Comparison of ENCODE assay signal across 8 cellular contexts in the genomic region with DNA sequence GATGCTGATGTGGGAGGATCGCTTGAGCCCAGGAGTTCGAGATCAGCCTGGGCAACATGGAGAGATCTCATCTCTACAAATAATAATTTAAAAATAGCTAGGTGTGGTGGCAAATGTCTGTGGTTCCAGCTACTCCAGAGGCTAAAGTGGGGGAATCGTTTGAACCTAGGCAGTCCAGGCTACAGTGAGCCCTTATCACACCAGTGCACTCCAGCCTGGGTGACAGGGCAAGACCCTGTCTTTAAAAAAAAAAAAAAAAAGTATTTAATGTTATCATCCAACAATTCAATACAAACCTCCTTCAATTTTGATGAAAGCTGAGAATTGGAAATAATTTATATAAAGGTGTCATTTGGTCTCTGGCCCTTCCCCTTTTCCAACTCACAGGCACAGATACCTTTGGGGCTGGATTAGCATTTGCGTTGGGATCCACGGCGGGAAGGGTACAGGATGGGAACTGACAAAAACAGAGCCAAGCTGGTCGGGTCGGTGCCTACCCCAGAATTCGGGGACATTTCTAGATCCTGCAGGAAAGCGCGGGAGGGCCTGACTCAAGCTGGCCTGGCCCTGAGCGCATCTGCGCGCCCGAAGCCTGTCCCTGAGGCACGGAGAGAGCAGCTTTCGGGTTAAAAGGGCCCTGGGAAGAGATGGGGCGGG. TPM values are rescaled to one million over a fixed set of nuclear protein-coding genes. Genes with fewer than 3 reads are reported as not detected.
DNase-seq lines count a peak whose midpoint lies in the region; ATAC-seq, FAIRE-seq and TF ChIP-seq lines count a peak whose summit lies in the region.

No MANE protein-coding gene starts in this region.

- H3K9ac ChIP-seq in HUES48 (ENCODE audit: low read depth, low read length) = peak overlapping the region; percentile 55
- H3K9ac ChIP-seq in K562 (ENCODE audit: insufficient read depth in 1 of 2, low read depth in 2 of 2, low read length in 2 of 2) = peak overlapping the region; percentile 93 to 96

- H3K27me3 ChIP-seq in ACC112 (ENCODE audit: insufficient read depth, low read length) (no peaks in the 10 kb centered on the region), HUES48 (ENCODE audit: control insufficient read depth, insufficient read depth, low read length) (no peaks in the 10 kb centered on the region), K562 (ENCODE audit: control insufficient read depth in 2 of 2, insufficient read depth in 2 of 2, low read length in 2 of 2) (no peaks in the 10 kb centered on the region), lower lobe of right lung (ENCODE audit: low read depth) (no peaks in the 10 kb centered on the region), upper lobe of left lung (no peaks in the 10 kb centered on the region)

- POLR2A ChIA-PET in K562 (lab: Yijun Ruan, JAX) = interaction anchor here (0.5 to 2.5 kb wide), 10 partner anchors 9 to 315 kb away, joined by 3 to 10 read pairs (median 3); no protein-coding TSS in a partner anchor

- TSS peak; percentile 91 for BruUV-seq in K562 (replicated peaks; lab: Mats Ljungman, UMichigan)

- peak; percentile 26 for ATAC-seq in GM19455 (IDR thresholded peaks at IDR 0.05; ENCODE audit: unreplicated experiment)
- ATAC-seq in K562 = peak; percentile 24
- no peak for ATAC-seq in lower lobe of right lung
- peak in 1 of 2 donors; percentile 48 for ATAC-seq in upper lobe of left lung (ENCODE audit: low FRiP score in 2 of 2)

- FAIRE-seq in K562 (lab: Jason Lieb, UNC) = peak; percentile 65

- H3K4me1 ChIP-seq in ACC112 (ENCODE audit: control insufficient read depth, insufficient read depth, low read length, unreplicated experiment) = peaks cover 11% of the 10 kb centered on the region
- peaks cover 14% of the 10 kb centered on the region for H3K4me1 ChIP-seq in HUES48 (ENCODE audit: control insufficient read depth, insufficient read depth, low read length)
- H3K4me1 ChIP-seq in K562 (replicated peaks in 1 of 2; ENCODE audit: control insufficient read depth in 2 of 2, insufficient read depth in 2 of 2, low read length in 2 of 2) = peaks cover 16% of the 10 kb centered on the region in 2 experiments
- H3K4me1 ChIP-seq in lower lobe of right lung = peaks cover 41% of the 10 kb centered on the region
- peaks cover 24 to 44% (median 35%) of the 10 kb centered on the region in 4 donors for H3K4me1 ChIP-seq in upper lobe of left lung

- H3K79me2 ChIP-seq in ACC112 (ENCODE audit: control insufficient read depth, insufficient read depth, low read length, unreplicated experiment) = peaks cover 39% of the 10 kb centered on the region
- peaks cover 47% of the 10 kb centered on the region for H3K79me2 ChIP-seq in K562 (ENCODE audit: control insufficient read depth, insufficient read depth, low read length)

- DNase-seq in K562 (ENCODE audit: extremely low read depth in 1 of 4, low spot score in 3 of 4) (peak in 1 of 4 experiments; percentile 80), lower lobe of right lung (no peak), upper lobe of left lung (no peak), amniotic stem cell (lab: John Stamatoyannopoulos, UW) (no peak), HPDE6-E6E7 (ENCODE audit: extremely low spot score) (no peak)

- H4K20me1 ChIP-seq in K562 (replicated peaks; ENCODE audit: control insufficient read depth, insufficient read depth, low read length) = peaks cover 26% of the 10 kb centered on the region

- peak overlapping the region; percentile 59 for H2AFZ ChIP-seq in ACC112 (ENCODE audit: low read length, unreplicated experiment)
- peak overlapping the region; percentile 95 for H2AFZ ChIP-seq in K562 (ENCODE audit: low read depth, low read length)

- H3K36me3 ChIP-seq in ACC112 (ENCODE audit: insufficient read depth, low read length) (no peaks in the 10 kb centered on the region), HUES48 (ENCODE audit: control insufficient read depth, insufficient read depth, low read length) (no peaks in the 10 kb centered on the region), K562 (ENCODE audit: control insufficient read depth, insufficient read depth, low read length) (peaks cover 20% of the 10 kb centered on the region), lower lobe of right lung (peaks cover 3% of the 10 kb centered on the region), upper lobe of left lung (no peaks in the 10 kb centered on the region)

- in situ Hi-C loops in K562 (cut with MboI) = no loop called here

- H3K4me3 ChIP-seq in ACC112 (ENCODE audit: low read depth, low read length) (peak overlapping the region; percentile 80), HUES48 (ENCODE audit: low read depth, low read length) (peak overlapping the region; percentile 90), K562 (peak overlapping the region; percentile 85), lower lobe of right lung (peak overlapping the region; percentile 100), upper lobe of left lung (peak overlapping the region; percentile 19 to 85 (median 70))

- CTCF ChIA-PET in K562 (lab: Yijun Ruan, JAX; ENCODE audit: low intra/inter-chr PET ratio) = no interaction called here

- H3K27ac ChIP-seq in ACC112 (ENCODE audit: low read depth, low read length) (peak overlapping the region; percentile 53), HUES48 (ENCODE audit: low read depth, low read length) (peak overlapping the region; percentile 84), K562 (ENCODE audit: extremely low read depth, low read depth, low read length) (peak overlapping the region; percentile 97), lower lobe of right lung (peak overlapping the region; percentile 97), upper lobe of left lung (peak overlapping the region; percentile 78 to 91 (median 84))

- TF ChIP-seq RAD21 in K562 (CRISPR knock-in tag; conservative IDR thresholded peaks at IDR 0.05 in 1 of 2, IDR thresholded peaks at IDR 0.05 in 1 of 2) = no peak

- peak overlapping the region; percentile 98 for H3K4me2 ChIP-seq in K562 (ENCODE audit: insufficient read depth, low read length)

- TF ChIP-seq POLR2A in K562 (conservative IDR thresholded peaks at IDR 0.05) (no peak), upper lobe of left lung (IDR thresholded peaks at IDR 0.05) (no peak)

- no peaks in the 10 kb centered on the region for H3K9me1 ChIP-seq in K562 (ENCODE audit: control insufficient read depth, insufficient read depth, low read length)

- no peaks in the 10 kb centered on the region for H3K9me3 ChIP-seq in HUES48 (ENCODE audit: control insufficient read depth, insufficient read depth, low read length)
- H3K9me3 ChIP-seq in K562 (replicated peaks; ENCODE audit: control insufficient read depth, insufficient read depth, low read depth, low read length) = no peaks in the 10 kb centered on the region
- no peaks in the 10 kb centered on the region for H3K9me3 ChIP-seq in lower lobe of right lung
- H3K9me3 ChIP-seq in upper lobe of left lung = no peaks in the 10 kb centered on the region

- intact Hi-C loops in K562 (cut with micrococcal nuclease) = no loop called here
- intact Hi-C loops in lower lobe of right lung (cut with DNase I) = no loop called here

- WGBS in K562 (ENCODE audit: insufficient coverage, low coverage, missing lambda C conversion rate) = under 1% methylated on average over 17 of the region's 18 CpGs
- 18 to 32% methylated on average over 11 to 17 of the region's 18 CpGs for WGBS in upper lobe of left lung, 2 donors

- TF ChIP-seq CTCF in K562 (IDR thresholded peaks at IDR 0.05 in 2 of 3, conservative IDR thresholded peaks at IDR 0.05 in 1 of 3; ENCODE audit: insufficient read depth in 2 of 3, low read depth in 1 of 3, low read length in 3 of 3) = no peak
- no peak for TF ChIP-seq CTCF in lower lobe of right lung (IDR thresholded peaks at IDR 0.05)
- no peak for TF ChIP-seq CTCF in upper lobe of left lung (IDR thresholded peaks at IDR 0.05)

- TF ChIP-seq EP300 in K562 (IDR thresholded peaks at IDR 0.05; ENCODE audit: low read length) (no peak; the same call in 1 of the 2 replicates), upper lobe of left lung (IDR thresholded peaks at IDR 0.05) (no peak)

RNA-seq across cellular contexts. Expression of gene DCAF7, which starts 0.9 kb away (rescaled TPM):
- total RNA-seq in K562 (2011; cell fraction: chromatin; rRNA removed; ENCODE audit: low replicate concordance) = 38.0 and 39.5 TPM in 2 replicates
- total RNA-seq in K562 (2011; cell fraction: nucleolus; rRNA removed) = 28.7 and 30.0 TPM in 2 replicates
- total RNA-seq in K562 (2011; cell fraction: nucleoplasm; rRNA removed) = 37.9 and 48.6 TPM in 2 replicates
- total RNA-seq in K562 (2014; rRNA removed) (30.8 and 40.8 TPM in 2 replicates), K562 (2014; rRNA removed; fragmentation: Illumina TruSeq; extraction: Trizol) (40.8 and 41.8 TPM in 2 replicates), K562 (2015; rRNA removed; fragmentation: Illumina TruSeq; extraction: Trizol) (40.2 and 41.8 TPM in 2 replicates), K562 (2021) (117 and 123 TPM in 2 replicates), lower lobe of right lung (93.8 TPM), upper lobe of left lung (10 to 100 TPM; 26.0 to 86.3 (median 42.3) TPM)
- polyA plus RNA-seq in K562 (2011; rRNA removed) (55.5 and 99.8 TPM in 2 replicates), K562 (2014; fragmentation: Illumina TruSeq; extraction: Trizol) (76.8 and 82.1 TPM in 2 replicates), K562 (2014; fragmentation: Nextera tagmentation; extraction: Ambion mirVana) (10 to 100 TPM; 35.9 to 38.0 TPM), K562 (2014; rRNA removed) (39.1 and 47.7 TPM in 2 replicates)
- polyA plus RNA-seq in K562 (2011; cell fraction: cytosol; rRNA removed) = 70.8 and 74.0 TPM in 2 replicates
- polyA plus RNA-seq in K562 (2011; cell fraction: nucleus; rRNA removed) = 36.3 and 49.3 TPM in 2 replicates
- 80.2 and 92.9 TPM in 2 replicates for polyA plus RNA-seq in K562 (2012)
- polyA minus RNA-seq in K562 (2011; rRNA and poly(A)+ RNA removed) = 86.0 and 117 TPM in 2 replicates
- 67.3 and 99.9 TPM in 2 replicates for polyA minus RNA-seq in K562 (2011; cell fraction: cytosol; rRNA and poly(A)+ RNA removed)
- polyA minus RNA-seq in K562 (2011; cell fraction: nucleus; rRNA and poly(A)+ RNA removed) = 11.7 and 18.8 TPM in 2 replicates

RNA-seq across cellular contexts. Expression of gene KCNH6, which starts 26.3 kb away (rescaled TPM):
- total RNA-seq in K562 (2011; cell fraction: chromatin; rRNA removed; ENCODE audit: low replicate concordance) = not detected in 2 replicates
- not detected in 2 replicates for total RNA-seq in K562 (2011; cell fraction: nucleolus; rRNA removed)
- not detected in 2 replicates for total RNA-seq in K562 (2011; cell fraction: nucleoplasm; rRNA removed)
- total RNA-seq in K562 (2014; rRNA removed) = not detected in 2 replicates
- not detected in 2 replicates for total RNA-seq in K562 (2014; rRNA removed; fragmentation: Illumina TruSeq; extraction: Trizol)
- not detected in 2 replicates for total RNA-seq in K562 (2015; rRNA removed; fragmentation: Illumina TruSeq; extraction: Trizol)
- not detected in 2 replicates for total RNA-seq in K562 (2021)
- not detected in 2 replicates for polyA plus RNA-seq in K562 (2011; rRNA removed)
- polyA plus RNA-seq in K562 (2011; cell fraction: cytosol; rRNA removed) = not detected in 2 replicates
- polyA plus RNA-seq in K562 (2011; cell fraction: nucleus; rRNA removed) = not detected in 2 replicates
- polyA plus RNA-seq in K562 (2012) = not detected in 2 replicates
- not detected in 2 replicates for polyA plus RNA-seq in K562 (2014; fragmentation: Illumina TruSeq; extraction: Trizol)
- polyA plus RNA-seq in K562 (2014; fragmentation: Nextera tagmentation; extraction: Ambion mirVana) = not detected
- polyA plus RNA-seq in K562 (2014; rRNA removed) = not detected in 2 replicates
- polyA minus RNA-seq in K562 (2011; rRNA and poly(A)+ RNA removed) = not detected in 2 replicates
- polyA minus RNA-seq in K562 (2011; cell fraction: cytosol; rRNA and poly(A)+ RNA removed) = not detected in 2 replicates
- polyA minus RNA-seq in K562 (2011; cell fraction: nucleus; rRNA and poly(A)+ RNA removed) = not detected in 2 replicates
- total RNA-seq in lower lobe of right lung = 0.27 TPM
- total RNA-seq in upper lobe of left lung = 1 to 10 TPM in 1 of 6 donors, under 1 TPM in 3, not detected in 2; 0.22 to 4.2 (median 0.31) TPM

RNA-seq across cellular contexts. Expression of gene TACO1, which starts 51.3 kb away (rescaled TPM):
- 12.0 and 16.8 TPM in 2 replicates for total RNA-seq in K562 (2011; cell fraction: chromatin; rRNA removed; ENCODE audit: low replicate concordance)
- 12.2 TPM in 2 replicates for total RNA-seq in K562 (2011; cell fraction: nucleolus; rRNA removed)
- total RNA-seq in K562 (2011; cell fraction: nucleoplasm; rRNA removed) = 11.5 and 13.8 TPM in 2 replicates
- total RNA-seq in K562 (2014; rRNA removed) (18.7 and 23.9 TPM in 2 replicates), K562 (2014; rRNA removed; fragmentation: Illumina TruSeq; extraction: Trizol) (24.7 and 25.2 TPM in 2 replicates), K562 (2015; rRNA removed; fragmentation: Illumina TruSeq; extraction: Trizol) (29.6 and 30.9 TPM in 2 replicates), K562 (2021) (40.8 and 42.1 TPM in 2 replicates), lower lobe of right lung (13.6 TPM), upper lobe of left lung (10 to 100 TPM in 5 of 6 donors, 1 to 10 TPM in 1; 6.3 to 17.5 (median 13.5) TPM)
- polyA plus RNA-seq in K562 (2011; rRNA removed) (26.9 and 33.2 TPM in 2 replicates), K562 (2014; fragmentation: Illumina TruSeq; extraction: Trizol) (31.9 and 40.3 TPM in 2 replicates), K562 (2014; fragmentation: Nextera tagmentation; extraction: Ambion mirVana) (10 to 100 TPM; 10.3 to 10.4 TPM), K562 (2014; rRNA removed) (41.6 and 42.3 TPM in 2 replicates)
- 24.0 and 38.5 TPM in 2 replicates for polyA plus RNA-seq in K562 (2011; cell fraction: cytosol; rRNA removed)
- 15.0 and 17.0 TPM in 2 replicates for polyA plus RNA-seq in K562 (2011; cell fraction: nucleus; rRNA removed)
- polyA plus RNA-seq in K562 (2012) = 25.8 and 34.2 TPM in 2 replicates
- polyA minus RNA-seq in K562 (2011; rRNA and poly(A)+ RNA removed) = 22.3 and 29.2 TPM in 2 replicates
- 9.6 and 15.9 TPM in 2 replicates for polyA minus RNA-seq in K562 (2011; cell fraction: cytosol; rRNA and poly(A)+ RNA removed)
- 5.1 and 5.7 TPM in 2 replicates for polyA minus RNA-seq in K562 (2011; cell fraction: nucleus; rRNA and poly(A)+ RNA removed)

Comparison
In these comparisons a context has a peak if more than half of its experiments do, and no peak if none do; other contexts are left out.
1. ATAC-seq: peak in GM19455 (single experiment) and K562 (single experiment); none in lower lobe of right lung (0 of 2).
2. Peak in every context shown above with its lines, with median percentiles within 50 percentile points of each other: H3K27ac ChIP-seq and H3K4me3 ChIP-seq.